In genomic region chr9:129402341-129402739, GRCh38 we compare ENCODE assay signal across 9 cellular contexts.
DNase-seq lines count a peak whose midpoint lies in the region; ATAC-seq and TF ChIP-seq lines count a peak whose summit lies in the region.
"Had no signal": no experiment of that assay in that cellular context is flagged by ENCODE, and none has a peak within 500 bp of the region (broad histone marks: within the 10 kb centered on the region; RNA-seq: fewer than 3 reads in every experiment).

No MANE protein-coding gene starts in this region.

- peaks cover 3% of the 10 kb centered on the region for H3K36me3 Mint-ChIP-seq in T-helper 17 cell (ENCODE audit: low read depth)

- H3K23ac ChIP-seq in trophoblast cell (ENCODE audit: low read length), result no peak overlapping the region

- H3K27me3 ChIP-seq in left ventricle myocardium inferior (ENCODE audit: low read depth) (no peaks in the 10 kb centered on the region), trophoblast cell (ENCODE audit: insufficient read depth, low read length) (no peaks in the 10 kb centered on the region)

- H2AK5ac ChIP-seq in trophoblast cell (ENCODE audit: low read length), result no peak overlapping the region

- peak overlapping the region; percentile 71 for H4K8ac ChIP-seq in trophoblast cell (ENCODE audit: low read depth, low read length)

- peak overlapping the region; percentile 24 for H2BK5ac ChIP-seq in trophoblast cell (ENCODE audit: low read depth, low read length, poor library complexity)

- H3K27me3 Mint-ChIP-seq in T-helper 17 cell, result peaks cover 7% of the 10 kb centered on the region

- H3K4me3 Mint-ChIP-seq in T-helper 17 cell, result peak overlapping the region; percentile 59

- no peak overlapping the region for H3K4me2 ChIP-seq in trophoblast cell (ENCODE audit: low read length)

- H3K36me3 ChIP-seq in left ventricle myocardium inferior (no peaks in the 10 kb centered on the region), trophoblast cell (ENCODE audit: control insufficient read depth in 1 of 2, insufficient read depth in 2 of 2, low read length in 2 of 2) (no peaks in the 10 kb centered on the region)

- H3K4me3 ChIP-seq in left ventricle myocardium inferior (peak overlapping the region; percentile 29), trophoblast cell (ENCODE audit: low read depth, low read length) (no peak overlapping the region)

- H3K27ac ChIP-seq in left ventricle myocardium inferior (replicated peaks) (peak overlapping the region; percentile 78), trophoblast cell (ENCODE audit: low read depth, low read length) (no peak overlapping the region)

- no peaks in the 10 kb centered on the region for H3K9me3 ChIP-seq in T-helper 17 cell (ENCODE audit: control insufficient read depth, low read length, poor library complexity, severe bottlenecking)
- H3K9me3 ChIP-seq in left ventricle myocardium inferior (replicated peaks), result no peaks in the 10 kb centered on the region
- peaks cover 3% of the 10 kb centered on the region for H3K9me3 ChIP-seq in trophoblast cell (ENCODE audit: insufficient read depth, low read depth, low read length)

- WGBS in trophoblast cell (ENCODE audit: extremely low coverage, insufficient coverage, insufficient read length), result no CpG with 5 or more reads among the region's 20 CpGs

- peak overlapping the region; percentile 39 for H3K27ac Mint-ChIP-seq in T-helper 17 cell

- peak overlapping the region; percentile 83 for H4K91ac ChIP-seq in trophoblast cell (ENCODE audit: low read depth, low read length)

- DNase-seq in AG08396 (ENCODE audit: low spot score) (peak; percentile 44), T-helper 17 cell (no peak), left ventricle myocardium inferior (no peak), trophoblast cell (no peak), Ammon's horn (ENCODE audit: low spot score) (no peak), glomerular visceral epithelial cell (ENCODE audit: extremely low spot score) (no peak), GM10266 (ENCODE audit: extremely low spot score) (no peak), mesenteric fat pad (ENCODE audit: low spot score) (no peak)
- DNase-seq: central memory CD4-positive, alpha-beta T cell had no signal

- no peak overlapping the region for H3K18ac ChIP-seq in trophoblast cell (ENCODE audit: low read length)

- H3K79me1 ChIP-seq in trophoblast cell (ENCODE audit: low read length), result peaks cover 4% of the 10 kb centered on the region

- peak overlapping the region; percentile 2 for H4K12ac ChIP-seq in trophoblast cell (ENCODE audit: low read depth, low read length)

- peak overlapping the region; percentile 59 for H2BK12ac ChIP-seq in trophoblast cell (ENCODE audit: low read length)

- peak overlapping the region; percentile 23 for H3K14ac ChIP-seq in trophoblast cell (ENCODE audit: low read length)

- H3K4me1 Mint-ChIP-seq in T-helper 17 cell, result peaks cover 8% of the 10 kb centered on the region

- H3K9ac ChIP-seq in trophoblast cell (ENCODE audit: low read length), result no peak overlapping the region

- TF ChIP-seq CTCF in left ventricle myocardium inferior (IDR thresholded peaks at IDR 0.05; ENCODE audit: borderline replicate concordance) (no peak), GM10266 (IDR thresholded peaks at IDR 0.05; ENCODE audit: control insufficient read depth, insufficient read depth, low read depth, missing control alignments) (no peak)

- H3K4me1 ChIP-seq in left ventricle myocardium inferior (peaks cover 39% of the 10 kb centered on the region), trophoblast cell (ENCODE audit: control insufficient read depth in 1 of 2, insufficient read depth in 2 of 2, low read length in 2 of 2) (peaks cover 0 to 12% of the 10 kb centered on the region in 2 experiments)

- peak overlapping the region; percentile 42 for H2AFZ ChIP-seq in trophoblast cell (ENCODE audit: insufficient read depth, low read length, poor library complexity)

- intact Hi-C loops in left ventricle myocardium inferior (cut with micrococcal nuclease), result no loop called here

- H2BK120ac ChIP-seq in trophoblast cell (ENCODE audit: insufficient read depth, low read length, poor library complexity), result peak overlapping the region; percentile 59

- peak overlapping the region; percentile 10 for H3K4ac ChIP-seq in trophoblast cell (ENCODE audit: low read depth, low read length)

- peaks cover 1% of the 10 kb centered on the region for H3K79me2 ChIP-seq in trophoblast cell (ENCODE audit: control insufficient read depth, insufficient read depth, low read length, poor library complexity)

- ATAC-seq in T-helper 17 cell, result no peak
